26 cellular contexts compared by ENCODE assay signal in genomic region chr2:84850471-84850870, GRCh38. TPM values are rescaled to one million over a fixed set of nuclear protein-coding genes. Genes with fewer than 3 reads are reported as not detected.
A peak's percentile ranks its signal among the peaks of the same experiment; 100 is the strongest.
DNase-seq lines count a peak whose midpoint lies in the region; ATAC-seq and TF ChIP-seq lines count a peak whose summit lies in the region.
"Had no signal": no experiment of that assay in that cellular context is flagged by ENCODE, and none has a peak within 500 bp of the region (broad histone marks: within the 10 kb centered on the region; RNA-seq: fewer than 3 reads in every experiment).

No MANE protein-coding gene starts in this region.

- 0 out of 2 replicates have a peak, but pooled peaks have one; percentile 10 for TF ChIP-seq CTCF in PC-3 (conservative IDR thresholded peaks at IDR 0.05; ENCODE audit: low read depth, low read length)

- POLR2A ChIA-PET in PC-3 (lab: Charles Lee; ENCODE audit: unreplicated experiment), result no interaction called here
- POLR2A ChIA-PET in naive thymus-derived CD4-positive, alpha-beta T cell (lab: Charles Lee), result interaction anchor here (0.8 to 13.0 kb wide), 19 partner anchors 9 to 205 kb away, joined by 3 to 261 read pairs (median 6); partner anchors contain the start of gene TMSB10

- H3K9me3 Mint-ChIP-seq in activated T-cell treated with anti-CD3 and anti-CD28 coated beads, Interleukin-2, amount 50 U/mL, for 24 hours, result peaks cover 16% of the 10 kb centered on the region
- H3K9me3 Mint-ChIP-seq in activated naive CD8-positive, alpha-beta T cell treated with anti-CD3 and anti-CD28 coated beads for 36 hours, result peaks cover 19% of the 10 kb centered on the region
- peaks cover 0 to 20% (median 8%) of the 10 kb centered on the region in 11 donors for H3K9me3 Mint-ChIP-seq in naive thymus-derived CD4-positive, alpha-beta T cell
- H3K9me3 Mint-ChIP-seq: natural killer cell had no signal

- peaks cover 92% of the 10 kb centered on the region for H3K4me1 Mint-ChIP-seq in activated T-cell treated with anti-CD3 and anti-CD28 coated beads, Interleukin-2, amount 50 U/mL, for 24 hours (ENCODE audit: low read depth)
- peaks cover 89% of the 10 kb centered on the region for H3K4me1 Mint-ChIP-seq in activated naive CD8-positive, alpha-beta T cell treated with anti-CD3 and anti-CD28 coated beads for 36 hours
- H3K4me1 Mint-ChIP-seq in naive thymus-derived CD4-positive, alpha-beta T cell, result peaks cover 75 to 98% (median 95%) of the 10 kb centered on the region in 7 donors

- ATAC-seq in PC-3, result no peak
- ATAC-seq in naive thymus-derived CD4-positive, alpha-beta T cell, result no peak
- ATAC-seq in HG03342 (IDR thresholded peaks at IDR 0.05; ENCODE audit: unreplicated experiment), result no peak
- no peak for ATAC-seq in HG02884 (IDR thresholded peaks at IDR 0.05; ENCODE audit: unreplicated experiment)
- ATAC-seq: gastroesophageal sphincter, GM12878, psoas muscle, Right ventricle myocardium inferior had no signal

- no peak overlapping the region for H3K9ac ChIP-seq in PC-3 (ENCODE audit: low read length)
- H3K9ac ChIP-seq: SK-N-SH had no signal

- H4K20me1 ChIP-seq in PC-3 (ENCODE audit: low read length), result no peaks in the 10 kb centered on the region

- no peak overlapping the region for H3K4me3 Mint-ChIP-seq in activated T-cell treated with anti-CD3 and anti-CD28 coated beads, Interleukin-2, amount 50 U/mL, for 24 hours
- H3K4me3 Mint-ChIP-seq in activated naive CD8-positive, alpha-beta T cell treated with anti-CD3 and anti-CD28 coated beads for 36 hours, result no peak overlapping the region
- H3K4me3 Mint-ChIP-seq in naive thymus-derived CD4-positive, alpha-beta T cell, result peak overlapping the region in 8 of 10 donors; percentile 57 to 92 (median 84)

- H3K4me3 ChIP-seq in PC-3 (ENCODE audit: low read length), result no peak overlapping the region
- no peak overlapping the region for H3K4me3 ChIP-seq in naive thymus-derived CD4-positive, alpha-beta T cell (ENCODE audit: low read length)
- H3K4me3 ChIP-seq: adrenal gland, gastroesophageal sphincter, GM12878, hepatocyte, MG63, psoas muscle, tibial nerve had no signal

- H3K9me3 ChIP-seq in PC-3 (ENCODE audit: low read length), result no peaks in the 10 kb centered on the region
- H3K9me3 ChIP-seq in naive thymus-derived CD4-positive, alpha-beta T cell (ENCODE audit: control insufficient read depth in 2 of 3, low read length in 3 of 3), result peaks cover 0 to 5% (median 0%) of the 10 kb centered on the region in 3 experiments
- H3K9me3 ChIP-seq: adrenal gland, gastroesophageal sphincter, MG63, psoas muscle, SK-N-SH had no signal

- peaks cover 49% of the 10 kb centered on the region for H3K36me3 Mint-ChIP-seq in activated T-cell treated with anti-CD3 and anti-CD28 coated beads, Interleukin-2, amount 50 U/mL, for 24 hours (ENCODE audit: low read depth)
- H3K36me3 Mint-ChIP-seq in activated naive CD8-positive, alpha-beta T cell treated with anti-CD3 and anti-CD28 coated beads for 36 hours, result peaks cover 84% of the 10 kb centered on the region
- H3K36me3 Mint-ChIP-seq in naive thymus-derived CD4-positive, alpha-beta T cell, result peaks cover 19 to 77% (median 53%) of the 10 kb centered on the region in 5 donors

- no peaks in the 10 kb centered on the region for H3K36me3 ChIP-seq in PC-3 (ENCODE audit: low read depth, low read length)
- peaks cover 0 to 28% (median 12%) of the 10 kb centered on the region in 3 experiments for H3K36me3 ChIP-seq in naive thymus-derived CD4-positive, alpha-beta T cell (ENCODE audit: control insufficient read depth in 2 of 3, insufficient read depth in 3 of 3, low read length in 3 of 3)
- H3K36me3 ChIP-seq: adrenal gland, brain microvascular endothelial cell, gastroesophageal sphincter, MG63, tibial nerve had no signal

- no peaks in the 10 kb centered on the region for H3K9me2 ChIP-seq in PC-3 (replicated peaks; ENCODE audit: low read length)
- H3K9me2 ChIP-seq: SK-N-SH had no signal

- BruUV-seq in PC-3 (replicated peaks; lab: Mats Ljungman, UMichigan), result no TSS peak

- no peaks in the 10 kb centered on the region for H3K79me2 ChIP-seq in PC-3 (ENCODE audit: low read length)
- H3K79me2 ChIP-seq: hepatocyte had no signal

- no peak for DNase-seq in activated T-cell treated with anti-CD3 and anti-CD28 coated beads, Interleukin-2, amount 50 U/mL, for 24 hours
- no peak for DNase-seq in activated T-cell treated with anti-CD3 and anti-CD28 coated beads, Interleukin-2, amount 50 U/mL, for 1 hour
- DNase-seq in PC-3, result no peak
- no peak for DNase-seq in activated naive CD8-positive, alpha-beta T cell treated with anti-CD3 and anti-CD28 coated beads for 36 hours
- no peak for DNase-seq in naive thymus-derived CD4-positive, alpha-beta T cell
- DNase-seq in NCI-H1105 treated with DMSO at 0.1 percent for 48 hours (lab: John Stamatoyannopoulos, UW), result no peak
- DNase-seq: brain microvascular endothelial cell; KBM-7; kidney glomerular epithelial cell; MG63; natural killer cell; NCI-H2029; NCI-H524 treated with DMSO at 0.1 percent for 48 hours; occipital lobe; psoas muscle; SK-N-SH; stimulated activated CD4-positive, alpha-beta T cell treated with anti-CD3 and anti-CD28 coated beads, Interleukin-4, amount 100 ng/mL, for 1 hour had no signal

- no peaks in the 10 kb centered on the region for H3K27me3 ChIP-seq in PC-3 (ENCODE audit: low read length)
- no peaks in the 10 kb centered on the region for H3K27me3 ChIP-seq in naive thymus-derived CD4-positive, alpha-beta T cell (ENCODE audit: control insufficient read depth in 2 of 2, insufficient read depth in 2 of 2, low read length in 2 of 2)
- H3K27me3 ChIP-seq: adrenal gland, brain microvascular endothelial cell, gastroesophageal sphincter, MG63, tibial nerve had no signal

- no peak overlapping the region for H2AFZ ChIP-seq in PC-3 (ENCODE audit: low read length)
- H2AFZ ChIP-seq: hepatocyte had no signal

- CTCF ChIA-PET in PC-3 (lab: Charles Lee), result no interaction called here
- CTCF ChIA-PET in naive thymus-derived CD4-positive, alpha-beta T cell (lab: Charles Lee), result interaction anchor here (0.6 to 4.0 kb wide), 9 partner anchors 8 to 75 kb away, joined by 3 to 20 read pairs (median 7); partner anchors contain the start of gene TRABD2A

- no peak overlapping the region for H3K27ac ChIP-seq in PC-3 (ENCODE audit: low read length)
- peak overlapping the region; percentile 70 for H3K27ac ChIP-seq in naive thymus-derived CD4-positive, alpha-beta T cell (ENCODE audit: low read depth, low read length)
- H3K27ac ChIP-seq: adrenal gland, brain microvascular endothelial cell, gastroesophageal sphincter, hepatocyte, HL-60, psoas muscle, tibial nerve had no signal

- 0 out of 2 replicates have a peak overlapping the region, but pooled peaks have one; percentile 57 for H3K4me2 ChIP-seq in PC-3 (ENCODE audit: low read length)
- H3K4me2 ChIP-seq: hepatocyte, SK-N-SH had no signal

- H3F3A ChIP-seq in PC-3 (ENCODE audit: low read length, unreplicated experiment), result no peaks in the 10 kb centered on the region

- intact Hi-C loops in PC-3 (cut with micrococcal nuclease), result no loop called here
- intact Hi-C loops in naive thymus-derived CD4-positive, alpha-beta T cell (cut with micrococcal nuclease), result no loop called here

- no peaks in the 10 kb centered on the region for H3K27me3 Mint-ChIP-seq in activated T-cell treated with anti-CD3 and anti-CD28 coated beads, Interleukin-2, amount 50 U/mL, for 24 hours
- no peaks in the 10 kb centered on the region for H3K27me3 Mint-ChIP-seq in activated naive CD8-positive, alpha-beta T cell treated with anti-CD3 and anti-CD28 coated beads for 36 hours
- no peaks in the 10 kb centered on the region for H3K27me3 Mint-ChIP-seq in naive thymus-derived CD4-positive, alpha-beta T cell

- H3K4me1 ChIP-seq in PC-3 (ENCODE audit: insufficient read depth, low read length), result peaks cover 18% of the 10 kb centered on the region
- H3K4me1 ChIP-seq in naive thymus-derived CD4-positive, alpha-beta T cell (ENCODE audit: control insufficient read depth in 2 of 2, insufficient read depth in 2 of 2, low read length in 2 of 2), result peaks cover 71 to 95% of the 10 kb centered on the region in 2 donors
- H3K4me1 ChIP-seq: adrenal gland, gastroesophageal sphincter, psoas muscle had no signal

- peak overlapping the region; percentile 56 for H3K27ac Mint-ChIP-seq in activated T-cell treated with anti-CD3 and anti-CD28 coated beads, Interleukin-2, amount 50 U/mL, for 24 hours
- peak overlapping the region; percentile 89 for H3K27ac Mint-ChIP-seq in activated naive CD8-positive, alpha-beta T cell treated with anti-CD3 and anti-CD28 coated beads for 36 hours
- peak overlapping the region in 8 of 9 donors; percentile 24 to 99 (median 96) for H3K27ac Mint-ChIP-seq in naive thymus-derived CD4-positive, alpha-beta T cell

RNA-seq across cellular contexts. Expression of gene TRABD2A, which starts 30.4 kb away (rescaled TPM):
- 2.0 and 4.0 TPM in 2 replicates for total RNA-seq in PC-3 (2014; rRNA removed)
- 10 to 100 TPM; 59.2 to 61.7 TPM for total RNA-seq in activated naive CD8-positive, alpha-beta T cell treated with anti-CD3 and anti-CD28 coated beads for 36 hours
- total RNA-seq in naive thymus-derived CD4-positive, alpha-beta T cell, result 100 to 1,000 TPM in 4 of 5 experiments, 10 to 100 TPM in 1; 75.0 to 288 (median 182) TPM
- polyA plus RNA-seq in naive thymus-derived CD4-positive, alpha-beta T cell, result 100 to 1,000 TPM; 119 to 204 TPM

RNA-seq across cellular contexts. Expression of gene TMSB10, which starts 55.0 kb away (rescaled TPM):
- 4,758 and 5,246 TPM in 2 replicates for total RNA-seq in PC-3 (2014; rRNA removed)
- 1,000 to 10,000 TPM; 1,816 to 1,884 TPM for total RNA-seq in activated naive CD8-positive, alpha-beta T cell treated with anti-CD3 and anti-CD28 coated beads for 36 hours
- 1,000 to 10,000 TPM; 1,492 to 5,756 (median 1,578) TPM for total RNA-seq in naive thymus-derived CD4-positive, alpha-beta T cell
- polyA plus RNA-seq in naive thymus-derived CD4-positive, alpha-beta T cell, result 1,000 to 10,000 TPM; 6,721 to 8,256 TPM

Comparison
In these comparisons a context has a peak if more than half of its experiments do, and no peak if none do; other contexts are left out.
1. H3K4me3 Mint-ChIP-seq: peak in naive thymus-derived CD4-positive, alpha-beta T cell (8 of 10); none in activated T-cell treated with anti-CD3 and anti-CD28 coated beads, Interleukin-2, amount 50 U/mL, for 24 hours (single experiment) and activated naive CD8-positive, alpha-beta T cell treated with anti-CD3 and anti-CD28 coated beads for 36 hours (single experiment).
2. RNA of gene TRABD2A, which starts 30.4 kb away (total RNA-seq): 75.0 to 288 TPM in naive thymus-derived CD4-positive, alpha-beta T cell and 59.2 to 61.7 TPM in activated naive CD8-positive, alpha-beta T cell treated with anti-CD3 and anti-CD28 coated beads for 36 hours; 2.0 to 4.0 TPM in PC-3; every median in the first group is over 10 times any median in the second.
3. Peak in every context shown above with its lines, with median percentiles within 50 percentile points of each other: H3K27ac Mint-ChIP-seq.